In genomic region chr7:90239050-90239449, GRCh38 we compare ENCODE assay signal across 3 cellular contexts.
TF ChIP-seq lines count a peak whose summit lies in the region.

No MANE protein-coding gene starts in this region.

TF ChIP-seq in SK-N-SH, 30 proteins besides CTCF, POLR2A, EP300 and RAD21:
- TF ChIP-seq MAX (IDR thresholded peaks at IDR 0.05; ENCODE audit: low read depth) (no peak), YY1 (IDR thresholded peaks at IDR 0.05; ENCODE audit: low read depth) (no peak), NRF1 (IDR thresholded peaks at IDR 0.05; ENCODE audit: low read depth, low read length) (no peak), FOXJ3 (CRISPR knock-in tag; IDR thresholded peaks at IDR 0.05) (no peak), FOXM1 (IDR thresholded peaks at IDR 0.05; ENCODE audit: low read depth) (no peak)

TF ChIP-seq in SK-N-SH treated with all-trans-retinoic acid at 6 μM for 48 hours, 23 proteins besides CTCF, POLR2A, EP300 and RAD21:
- TF ChIP-seq ARNTL (CRISPR knock-in tag; IDR thresholded peaks at IDR 0.05; ENCODE audit: borderline replicate concordance, low read depth) (no peak), ZFP3 (CRISPR knock-in tag; IDR thresholded peaks at IDR 0.05) (no peak), PATZ1 (CRISPR knock-in tag; IDR thresholded peaks at IDR 0.05; ENCODE audit: borderline replicate concordance) (no peak), TOX (CRISPR knock-in tag; IDR thresholded peaks at IDR 0.05; ENCODE audit: borderline replicate concordance) (no peak), SNAI2 (CRISPR knock-in tag; IDR thresholded peaks at IDR 0.05) (no peak), TCF4 (CRISPR knock-in tag; IDR thresholded peaks at IDR 0.05; ENCODE audit: borderline replicate concordance) (no peak), CREB5 (CRISPR knock-in tag; IDR thresholded peaks at IDR 0.05; ENCODE audit: low read depth) (no peak), ESRRG (CRISPR knock-in tag; IDR thresholded peaks at IDR 0.05) (no peak), BACH2 (CRISPR knock-in tag; IDR thresholded peaks at IDR 0.05; ENCODE audit: borderline replicate concordance) (no peak), ZNF70 (CRISPR knock-in tag; IDR thresholded peaks at IDR 0.05) (no peak), GLIS3 (CRISPR knock-in tag; IDR thresholded peaks at IDR 0.05) (no peak), RARB (CRISPR knock-in tag; IDR thresholded peaks at IDR 0.05) (no peak)
- TF ChIP-seq, protein P1, sequence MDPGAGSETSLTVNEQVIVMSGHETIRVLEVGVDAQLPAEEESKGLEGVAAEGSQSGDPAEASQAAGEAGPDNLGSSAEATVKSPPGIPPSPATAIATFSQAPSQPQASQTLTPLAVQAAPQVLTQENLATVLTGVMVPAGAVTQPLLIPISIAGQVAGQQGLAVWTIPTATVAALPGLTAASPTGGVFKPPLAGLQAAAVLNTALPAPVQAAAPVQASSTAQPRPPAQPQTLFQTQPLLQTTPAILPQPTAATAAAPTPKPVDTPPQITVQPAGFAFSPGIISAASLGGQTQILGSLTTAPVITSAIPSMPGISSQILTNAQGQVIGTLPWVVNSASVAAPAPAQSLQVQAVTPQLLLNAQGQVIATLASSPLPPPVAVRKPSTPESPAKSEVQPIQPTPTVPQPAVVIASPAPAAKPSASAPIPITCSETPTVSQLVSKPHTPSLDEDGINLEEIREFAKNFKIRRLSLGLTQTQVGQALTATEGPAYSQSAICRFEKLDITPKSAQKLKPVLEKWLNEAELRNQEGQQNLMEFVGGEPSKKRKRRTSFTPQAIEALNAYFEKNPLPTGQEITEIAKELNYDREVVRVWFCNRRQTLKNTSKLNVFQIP (CRISPR knock-in tag; IDR thresholded peaks at IDR 0.05; ENCODE audit: borderline replicate concordance, low read depth), result no peak
- TF ChIP-seq, protein P2, sequence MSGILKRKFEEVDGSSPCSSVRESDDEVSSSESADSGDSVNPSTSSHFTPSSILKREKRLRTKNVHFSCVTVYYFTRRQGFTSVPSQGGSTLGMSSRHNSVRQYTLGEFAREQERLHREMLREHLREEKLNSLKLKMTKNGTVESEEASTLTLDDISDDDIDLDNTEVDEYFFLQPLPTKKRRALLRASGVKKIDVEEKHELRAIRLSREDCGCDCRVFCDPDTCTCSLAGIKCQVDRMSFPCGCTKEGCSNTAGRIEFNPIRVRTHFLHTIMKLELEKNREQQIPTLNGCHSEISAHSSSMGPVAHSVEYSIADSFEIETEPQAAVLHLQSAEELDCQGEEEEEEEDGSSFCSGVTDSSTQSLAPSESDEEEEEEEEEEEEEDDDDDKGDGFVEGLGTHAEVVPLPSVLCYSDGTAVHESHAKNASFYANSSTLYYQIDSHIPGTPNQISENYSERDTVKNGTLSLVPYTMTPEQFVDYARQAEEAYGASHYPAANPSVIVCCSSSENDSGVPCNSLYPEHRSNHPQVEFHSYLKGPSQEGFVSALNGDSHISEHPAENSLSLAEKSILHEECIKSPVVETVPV (CRISPR knock-in tag; IDR thresholded peaks at IDR 0.05), result no peak

TF ChIP-seq in K562, 482 proteins besides CTCF, POLR2A, EP300 and RAD21 (continues in another document):
- TF ChIP-seq SMARCE1 (IDR thresholded peaks at IDR 0.05) (0 out of 2 replicates have a peak, but pooled peaks have one; percentile 27), MEF2A (IDR thresholded peaks at IDR 0.05; ENCODE audit: control insufficient read depth, low read depth, low read length) (no peak), MAX (CRISPR knock-in tag; IDR thresholded peaks at IDR 0.05) (no peak), KDM1A (IDR thresholded peaks at IDR 0.05) (0 out of 4 replicates have a peak, but pooled peaks of 1 of the 2 experiments have one; percentile 12), ZNF592 (IDR thresholded peaks at IDR 0.05) (peak; percentile 36; the same call in 1 of the 2 replicates), E2F6 (IDR thresholded peaks at IDR 0.05; ENCODE audit: borderline replicate concordance in 1 of 2, extremely low read depth in 1 of 2, insufficient read depth in 1 of 2, insufficient read length in 1 of 2, low read depth in 1 of 2, low read length in 1 of 2, poor library complexity in 1 of 2, severe bottlenecking in 1 of 2) (peak; percentile 28 to 45), CREM (IDR thresholded peaks at IDR 0.05; ENCODE audit: low read depth) (peak; percentile 49; the same call in 1 of the 2 replicates), RCOR1 (IDR thresholded peaks at IDR 0.05; ENCODE audit: borderline replicate concordance in 1 of 2, low read depth in 2 of 2, low read length in 2 of 2) (peak in 1 of 2 experiments; percentile 35; a peak in 1 of 4 replicates), HSF4 (CRISPR knock-in tag; IDR thresholded peaks at IDR 0.05; ENCODE audit: borderline replicate concordance) (no peak), LEF1 (IDR thresholded peaks at IDR 0.05) (0 out of 2 replicates have a peak, but pooled peaks have one; percentile 34), EWSR1 (IDR thresholded peaks at IDR 0.05; ENCODE audit: borderline replicate concordance, low read depth, partially characterized antibody) (no peak), JUN (IDR thresholded peaks at IDR 0.05; ENCODE audit: borderline replicate concordance, low read depth, low read length) (peak; percentile 55; the same call in 1 of the 2 replicates), JUN (CRISPR knock-in tag; IDR thresholded peaks at IDR 0.05; ENCODE audit: borderline replicate concordance) (no peak), DPF2 (IDR thresholded peaks at IDR 0.05) (peak; percentile 39; the same call in 1 of the 2 replicates), ZNF507 (tag; conservative IDR thresholded peaks at IDR 0.05) (no peak), MGA (IDR thresholded peaks at IDR 0.05) (peak; percentile 68), MYC (IDR thresholded peaks at IDR 0.05; ENCODE audit: low read depth, low read length) (peak; percentile 59; the same call in 1 of the 2 replicates), MYC (CRISPR knock-in tag; IDR thresholded peaks at IDR 0.05; ENCODE audit: borderline replicate concordance, low read depth) (no peak), ARID1B (IDR thresholded peaks at IDR 0.05) (peak; percentile 56), HCFC1 (IDR thresholded peaks at IDR 0.05; ENCODE audit: low read depth, low read length) (no peak)
- TF ChIP-seq, protein P3, sequence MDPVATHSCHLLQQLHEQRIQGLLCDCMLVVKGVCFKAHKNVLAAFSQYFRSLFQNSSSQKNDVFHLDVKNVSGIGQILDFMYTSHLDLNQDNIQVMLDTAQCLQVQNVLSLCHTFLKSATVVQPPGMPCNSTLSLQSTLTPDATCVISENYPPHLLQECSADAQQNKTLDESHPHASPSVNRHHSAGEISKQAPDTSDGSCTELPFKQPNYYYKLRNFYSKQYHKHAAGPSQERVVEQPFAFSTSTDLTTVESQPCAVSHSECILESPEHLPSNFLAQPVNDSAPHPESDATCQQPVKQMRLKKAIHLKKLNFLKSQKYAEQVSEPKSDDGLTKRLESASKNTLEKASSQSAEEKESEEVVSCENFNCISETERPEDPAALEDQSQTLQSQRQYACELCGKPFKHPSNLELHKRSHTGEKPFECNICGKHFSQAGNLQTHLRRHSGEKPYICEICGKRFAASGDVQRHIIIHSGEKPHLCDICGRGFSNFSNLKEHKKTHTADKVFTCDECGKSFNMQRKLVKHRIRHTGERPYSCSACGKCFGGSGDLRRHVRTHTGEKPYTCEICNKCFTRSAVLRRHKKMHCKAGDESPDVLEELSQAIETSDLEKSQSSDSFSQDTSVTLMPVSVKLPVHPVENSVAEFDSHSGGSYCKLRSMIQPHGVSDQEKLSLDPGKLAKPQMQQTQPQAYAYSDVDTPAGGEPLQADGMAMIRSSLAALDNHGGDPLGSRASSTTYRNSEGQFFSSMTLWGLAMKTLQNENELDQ (CRISPR knock-in tag; IDR thresholded peaks at IDR 0.05; ENCODE audit: borderline replicate concordance), result no peak
